Comparison of ENCODE assay signal across 25 cellular contexts in genomic region chr14:95162641-95163040, GRCh38.
"Had no signal": no experiment of that assay in that cellular context is flagged by ENCODE, and none has a peak within 500 bp of the region (broad histone marks: within the 10 kb centered on the region; RNA-seq: fewer than 3 reads in every experiment).

No MANE protein-coding gene starts in this region.

- H3K27me3 ChIP-seq: breast epithelium, gastrocnemius medialis, right lobe of liver, testis, transverse colon had no signal

- H3K9me3 Mint-ChIP-seq: T-helper 2 cell treated with Interferon-gamma antibody and Interleukin-4, amounts not matched to agents 5 μg/mL and 100 μg/mL, for 36 hours had no signal

- ATAC-seq: gastrocnemius medialis; left cardiac atrium; left ventricle myocardium superior; stimulated activated naive CD8-positive, alpha-beta T cell treated with anti-CD3 and anti-CD28 coated beads, Interleukin-15, Interleukin-2, amounts not matched to agents 100 U/mL and 50 U/mL, for 24 hours had no signal

- H3K36me3 Mint-ChIP-seq: activated naive CD4-positive, alpha-beta T cell treated with anti-CD3 and anti-CD28 coated beads, Interleukin-2, amount 10 ng/mL, durations not matched to agents 7 days and 5 days had no signal

- DNase-seq: activated CD4-positive, alpha-beta T cell treated with anti-CD3 and anti-CD28 coated beads for 4 hours; activated CD4-positive, alpha-beta T cell treated with anti-CD3 and anti-CD28 coated beads, Interleukin-2, amount 50 U/mL, for 48 hours; activated CD8-positive, alpha-beta memory T cell treated with anti-CD3 and anti-CD28 coated beads for 24 hours; activated gamma-delta T cell; activated naive CD4-positive, alpha-beta T cell treated with anti-CD3 and anti-CD28 coated beads, Interleukin-2, amount 10 ng/mL, durations not matched to agents 7 days and 5 days; activated naive CD8-positive, alpha-beta T cell treated with anti-CD3 and anti-CD28 coated beads, Interleukin-2, amount 10 ng/mL, durations not matched to agents 7 days and 5 days; activated T-cell treated with anti-CD3 and anti-CD28 coated beads, Interleukin-2, amount 50 U/mL, for 1 hour; dermis blood vessel endothelial cell; effector CD4-positive, alpha-beta T cell; gastrocnemius medialis; glutamatergic neuron; left cardiac atrium; left ventricle myocardium superior; naive B cell; nephron progenitor cell; occipital lobe; right lobe of liver; stimulated activated CD4-positive, alpha-beta T cell treated with anti-CD3 and anti-CD28 coated beads, Interleukin-2, amount 100 ng/mL, for 48 hours; stimulated activated naive CD8-positive, alpha-beta T cell treated with anti-CD3 and anti-CD28 coated beads, Interleukin-15, Interleukin-2, amounts not matched to agents 100 U/mL and 50 U/mL, for 24 hours; T-helper 1 cell; testis; transverse colon had no signal

- H3K9me3 ChIP-seq: breast epithelium, gastrocnemius medialis, right lobe of liver, testis, transverse colon had no signal

- H3K27ac ChIP-seq: breast epithelium, gastrocnemius medialis, right lobe of liver, testis, transverse colon had no signal

- H3K4me1 ChIP-seq: breast epithelium had no signal

- H3K4me3 ChIP-seq: breast epithelium, gastrocnemius medialis, right lobe of liver, testis, transverse colon had no signal

- H3K36me3 ChIP-seq: breast epithelium, gastrocnemius medialis, right lobe of liver, transverse colon had no signal

- H3K27me3 Mint-ChIP-seq: activated naive CD8-positive, alpha-beta T cell treated with anti-CD3 and anti-CD28 coated beads, Interleukin-2, amount 10 ng/mL, durations not matched to agents 7 days and 5 days; central memory CD8-positive, alpha-beta T cell; naive B cell had no signal

- H3K4me3 Mint-ChIP-seq: activated naive CD4-positive, alpha-beta T cell treated with anti-CD3 and anti-CD28 coated beads, Interleukin-2, amount 10 ng/mL, durations not matched to agents 7 days and 5 days; activated naive CD8-positive, alpha-beta T cell treated with anti-CD3 and anti-CD28 coated beads, Interleukin-2, amount 10 ng/mL, durations not matched to agents 7 days and 5 days; central memory CD8-positive, alpha-beta T cell; naive B cell; nephron progenitor cell; T-helper 2 cell treated with Interferon-gamma antibody and Interleukin-4, amounts not matched to agents 5 μg/mL and 100 μg/mL, for 36 hours had no signal

- H3K27ac Mint-ChIP-seq: activated naive CD4-positive, alpha-beta T cell treated with anti-CD3 and anti-CD28 coated beads, Interleukin-2, amount 10 ng/mL, durations not matched to agents 7 days and 5 days; activated naive CD8-positive, alpha-beta T cell treated with anti-CD3 and anti-CD28 coated beads, Interleukin-2, amount 10 ng/mL, durations not matched to agents 7 days and 5 days; nephron progenitor cell; T-helper 2 cell treated with Interferon-gamma antibody and Interleukin-4, amounts not matched to agents 5 μg/mL and 100 μg/mL, for 36 hours had no signal
